1 cellular context compared by ENCODE assay signal in genomic region chr4:7073526-7074390, GRCh38.
TF ChIP-seq lines count a peak whose summit lies in the region.

No MANE protein-coding gene starts in this region.

TF ChIP-seq in K562, 482 proteins besides CTCF, POLR2A, EP300 and RAD21 (continues in another document):
- TF ChIP-seq CREM (IDR thresholded peaks at IDR 0.05; ENCODE audit: low read depth) (peak; percentile 43; the same call in 1 of the 2 replicates), ZNF12 (CRISPR knock-in tag; IDR thresholded peaks at IDR 0.05) (no peak), NFYB (IDR thresholded peaks at IDR 0.05; ENCODE audit: extremely low read depth, insufficient read length) (peak; percentile 78), HMGN3 (IDR thresholded peaks at IDR 0.05; ENCODE audit: borderline replicate concordance, extremely low read depth, insufficient read length, low read depth, low read length) (no peak), HMGXB4 (CRISPR knock-in tag; IDR thresholded peaks at IDR 0.05) (no peak), PRDM10 (IDR thresholded peaks at IDR 0.05; ENCODE audit: partially characterized antibody) (peak; percentile 21), ZNF766 (CRISPR knock-in tag; conservative IDR thresholded peaks at IDR 0.05) (peak; percentile 49; the same call in 1 of the 2 replicates), ZEB2 (IDR thresholded peaks at IDR 0.05) (no peak), CREB3L1 (IDR thresholded peaks at IDR 0.05; ENCODE audit: borderline replicate concordance, low read depth) (peak; percentile 48; the same call in 1 of the 2 replicates), NR2C2 (CRISPR knock-in tag; IDR thresholded peaks at IDR 0.05) (0 out of 2 replicates have a peak, but pooled peaks have one; percentile 21), NR2C2 (tag; IDR thresholded peaks at IDR 0.05) (no peak), USF1 (CRISPR knock-in tag; IDR thresholded peaks at IDR 0.05) (peak; percentile 98), GATAD2A (IDR thresholded peaks at IDR 0.05) (no peak), TEAD2 (tag; IDR thresholded peaks at IDR 0.05) (no peak), RAD51 (IDR thresholded peaks at IDR 0.05; ENCODE audit: borderline replicate concordance, low read depth) (peak; percentile 93), ARNT (IDR thresholded peaks at IDR 0.05) (0 out of 4 replicates have a peak, but pooled peaks of 1 of the 2 experiments have one; percentile 43), SMARCB1 (IDR thresholded peaks at IDR 0.05; ENCODE audit: insufficient read length, low read depth) (no peak), MBD2 (IDR thresholded peaks at IDR 0.05; ENCODE audit: borderline replicate concordance, low read depth) (peak; percentile 76; the same call in 1 of the 2 replicates), AFF1 (IDR thresholded peaks at IDR 0.05; ENCODE audit: low read depth in 1 of 2, partially characterized antibody in 2 of 2) (peak in 1 of 2 experiments; percentile 78), HNRNPH1 (optimal IDR thresholded peaks at IDR 0.05; ENCODE audit: low read depth, low read length) (no peak), FOS (IDR thresholded peaks at IDR 0.05; ENCODE audit: extremely low read depth, insufficient read length) (peak; percentile 46), PREB (CRISPR knock-in tag; IDR thresholded peaks at IDR 0.05) (no peak), USF2 (CRISPR knock-in tag; IDR thresholded peaks at IDR 0.05) (peak; percentile 98), ETS1 (conservative IDR thresholded peaks at IDR 0.05; ENCODE audit: control insufficient read depth, low read depth, low read length) (peak; percentile 60), ILF3 (IDR thresholded peaks at IDR 0.05; ENCODE audit: borderline replicate concordance) (no peak)
